Comparison of ENCODE assay signal across 9 cellular contexts in the genomic region with DNA sequence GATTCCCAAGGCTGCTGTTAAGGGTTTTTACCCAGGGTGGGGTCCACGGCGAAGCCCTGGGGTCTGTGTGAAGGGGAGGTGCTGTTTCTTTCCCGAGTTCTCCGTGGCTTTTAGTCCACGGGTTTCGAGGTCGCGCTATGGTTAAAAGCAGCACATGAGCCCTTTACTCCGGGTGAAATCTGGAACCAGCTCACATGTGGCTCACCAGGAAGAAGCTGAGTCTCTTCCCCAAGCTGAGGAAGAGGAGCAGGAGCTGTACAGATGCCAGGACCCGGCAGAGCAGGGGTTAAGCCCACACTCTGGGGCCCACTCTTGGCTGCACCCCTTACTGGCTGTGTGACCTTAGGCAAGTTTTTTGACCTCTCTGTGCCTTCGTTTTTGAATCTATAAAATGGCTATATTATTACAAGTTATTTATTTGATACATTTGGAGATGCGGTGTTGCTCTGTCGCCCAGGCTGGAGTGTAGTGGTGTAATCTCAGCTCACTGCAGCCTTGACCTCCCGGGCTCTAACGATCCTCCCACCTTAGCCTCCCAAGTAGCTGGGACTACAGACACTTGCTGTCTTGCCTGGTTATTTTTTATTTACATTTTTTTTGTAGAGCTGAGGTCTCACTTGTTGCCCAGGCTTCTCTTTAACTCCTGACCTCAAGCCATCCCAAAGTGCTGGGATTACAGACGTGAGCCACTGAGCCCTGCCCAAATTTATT.
DNase-seq lines count a peak whose midpoint lies in the region; ATAC-seq and TF ChIP-seq lines count a peak whose summit lies in the region.
"Had no signal": no experiment of that assay in that cellular context is flagged by ENCODE, and none has a peak within 500 bp of the region (broad histone marks: within the 10 kb centered on the region; RNA-seq: fewer than 3 reads in every experiment).

No MANE protein-coding gene starts in this region.

- H3K27me3 ChIP-seq in GM23338 (ENCODE audit: insufficient read depth) (no peaks in the 10 kb centered on the region), iPS-20b (ENCODE audit: insufficient read depth, low read length) (no peaks in the 10 kb centered on the region)

- peaks cover 6% of the 10 kb centered on the region; the same call in 1 of the 2 replicates for H4K20me1 ChIP-seq in GM23338 (replicated peaks; ENCODE audit: insufficient read depth)

- DNase-seq in GM23338 (ENCODE audit: low spot score): peak; percentile 11
- DNase-seq in NCI-H2029 treated with DMSO at 0.1 percent for 48 hours (lab: John Stamatoyannopoulos, UW): no peak
- DNase-seq in NCI-H2081 (lab: John Stamatoyannopoulos, UW): no peak
- DNase-seq in effector memory CD8-positive, alpha-beta T cell: no peak
- DNase-seq: NCI-H2107 had no signal

- H3K9me2 ChIP-seq in GM23338 (ENCODE audit: insufficient read depth): no peaks in the 10 kb centered on the region

- H3K9me3 ChIP-seq in iPS-20b (ENCODE audit: insufficient read depth, low read depth, low read length): no peaks in the 10 kb centered on the region

- H3F3A ChIP-seq in GM23338 (replicated peaks; ENCODE audit: low read depth): peaks cover 11% of the 10 kb centered on the region; the same call in 1 of the 2 replicates

- peaks cover 18% of the 10 kb centered on the region for H3K79me2 ChIP-seq in GM23338 (replicated peaks; ENCODE audit: insufficient read depth)

- H3K4me3 Mint-ChIP-seq in GM23338 (peak overlapping the region; percentile 69), brain (peak overlapping the region; percentile 75 to 83 (median 80))
- no peak overlapping the region for H3K4me3 Mint-ChIP-seq in effector memory CD8-positive, alpha-beta T cell

- no peak for TF ChIP-seq CTCF in GM23338 (conservative IDR thresholded peaks at IDR 0.05; ENCODE audit: low read depth in 2 of 2)
- no peak for TF ChIP-seq CTCF in brain (conservative IDR thresholded peaks at IDR 0.05)

- H3K4me1 Mint-ChIP-seq in GM23338 (peaks cover 51% of the 10 kb centered on the region), brain (peaks cover 16% of the 10 kb centered on the region)
- no peaks in the 10 kb centered on the region for H3K4me1 Mint-ChIP-seq in effector memory CD8-positive, alpha-beta T cell (ENCODE audit: low read depth in 2 of 2)

- H3K4me1 ChIP-seq in GM23338 (ENCODE audit: insufficient read depth) (peaks cover 39% of the 10 kb centered on the region), iPS-20b (ENCODE audit: insufficient read depth, low read length) (peaks cover 24% of the 10 kb centered on the region; the same call in 1 of the 2 replicates)

- H3K4me2 ChIP-seq in GM23338: peak overlapping the region; percentile 95

- peaks cover 23% of the 10 kb centered on the region for H3K9me3 Mint-ChIP-seq in GM23338
- peaks cover 7 to 24% (median 12%) of the 10 kb centered on the region in 5 experiments for H3K9me3 Mint-ChIP-seq in brain
- H3K9me3 Mint-ChIP-seq in effector memory CD8-positive, alpha-beta T cell: peaks cover 0 to 2% of the 10 kb centered on the region in 2 donors

- peaks cover 16% of the 10 kb centered on the region for H3K27me3 Mint-ChIP-seq in GM23338 (ENCODE audit: insufficient read depth, low read depth, poor library complexity)
- peaks cover 21% of the 10 kb centered on the region for H3K27me3 Mint-ChIP-seq in brain
- H3K27me3 Mint-ChIP-seq in effector memory CD8-positive, alpha-beta T cell: peaks cover 36 to 64% of the 10 kb centered on the region in 2 donors

- peak overlapping the region; percentile 84 for H3K9ac ChIP-seq in iPS-20b (ENCODE audit: low read depth, low read length)

- H3K27ac Mint-ChIP-seq in GM23338 (no peak overlapping the region), brain (peak overlapping the region in 2 of 5 experiments; percentile 67 to 72)
- H3K27ac Mint-ChIP-seq in effector memory CD8-positive, alpha-beta T cell: peak overlapping the region in 1 of 2 donors; percentile 35

- peak overlapping the region; percentile 97 for H2AFZ ChIP-seq in GM23338

- H3K27ac ChIP-seq in GM23338 (ENCODE audit: low read depth) (no peak overlapping the region), iPS-20b (ENCODE audit: low read length) (peak overlapping the region; percentile 5), skin epidermis (peak overlapping the region in 2 of 21 experiments; percentile 6 to 13)

- ATAC-seq in GM23338 (peak; percentile 14), HG02870 (IDR thresholded peaks at IDR 0.05; ENCODE audit: unreplicated experiment) (no peak)
- no peak for ATAC-seq in effector memory CD8-positive, alpha-beta T cell (replicated peaks)

- H3K4me3 ChIP-seq in GM23338 (peak overlapping the region; percentile 76), iPS-20b (ENCODE audit: low read length) (peak overlapping the region; percentile 91), skin epidermis (peak overlapping the region in 6 of 7 experiments; percentile 11 to 24 (median 16))

- H3K36me3 Mint-ChIP-seq in GM23338 (ENCODE audit: low read depth) (peaks cover 39% of the 10 kb centered on the region), brain (peaks cover 5% of the 10 kb centered on the region)
- H3K36me3 Mint-ChIP-seq in effector memory CD8-positive, alpha-beta T cell (ENCODE audit: insufficient read depth): no peaks in the 10 kb centered on the region

- H3K36me3 ChIP-seq in GM23338 (ENCODE audit: insufficient read depth): no peaks in the 10 kb centered on the region; the same call in 1 of the 2 replicates
- no peaks in the 10 kb centered on the region for H3K36me3 ChIP-seq in iPS-20b (ENCODE audit: insufficient read depth, low read depth, low read length)

TF ChIP-seq in GM23338, 12 proteins besides CTCF, POLR2A, EP300 and RAD21:
- TF ChIP-seq, protein P1, sequence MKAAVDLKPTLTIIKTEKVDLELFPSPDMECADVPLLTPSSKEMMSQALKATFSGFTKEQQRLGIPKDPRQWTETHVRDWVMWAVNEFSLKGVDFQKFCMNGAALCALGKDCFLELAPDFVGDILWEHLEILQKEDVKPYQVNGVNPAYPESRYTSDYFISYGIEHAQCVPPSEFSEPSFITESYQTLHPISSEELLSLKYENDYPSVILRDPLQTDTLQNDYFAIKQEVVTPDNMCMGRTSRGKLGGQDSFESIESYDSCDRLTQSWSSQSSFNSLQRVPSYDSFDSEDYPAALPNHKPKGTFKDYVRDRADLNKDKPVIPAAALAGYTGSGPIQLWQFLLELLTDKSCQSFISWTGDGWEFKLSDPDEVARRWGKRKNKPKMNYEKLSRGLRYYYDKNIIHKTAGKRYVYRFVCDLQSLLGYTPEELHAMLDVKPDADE (IDR thresholded peaks at IDR 0.05): no peak

Comparison
In these comparisons a context has a peak if more than half of its experiments do, and no peak if none do; other contexts are left out.
1. H3K4me3 ChIP-seq: peak in every context shown above with its lines; median percentile 91 in iPS-20b; 76 in GM23338; 16 in skin epidermis.
2. H3K4me3 Mint-ChIP-seq: peak in GM23338 (single experiment) and brain (5 of 5); none in effector memory CD8-positive, alpha-beta T cell (0 of 2).